In genomic region chr16:69187387-69187890, GRCh38 we compare ENCODE assay signal across 8 cellular contexts. TPM values are rescaled to one million over a fixed set of nuclear protein-coding genes. Genes with fewer than 3 reads are reported as not detected.
DNase-seq lines count a peak whose midpoint lies in the region; ATAC-seq and TF ChIP-seq lines count a peak whose summit lies in the region.

No MANE protein-coding gene starts in this region.

- H3K27ac Mint-ChIP-seq in WTC11, result no peak overlapping the region
- H3K27ac Mint-ChIP-seq in central memory CD8-positive, alpha-beta T cell (ENCODE audit: low read depth), result peak overlapping the region; percentile 96

- peaks cover 5% of the 10 kb centered on the region for H3K36me3 Mint-ChIP-seq in WTC11
- peaks cover 12% of the 10 kb centered on the region for H3K36me3 Mint-ChIP-seq in central memory CD8-positive, alpha-beta T cell (ENCODE audit: insufficient read depth)

- ATAC-seq in GM19324 (IDR thresholded peaks at IDR 0.05; ENCODE audit: low FRiP score, unreplicated experiment) (peak; percentile 43), HG03460 (IDR thresholded peaks at IDR 0.05; ENCODE audit: unreplicated experiment) (peak; percentile 15), WTC11 (peak; percentile 25), left colon (peak; percentile 48), HG03469 (IDR thresholded peaks at IDR 0.05; ENCODE audit: unreplicated experiment) (no peak)
- ATAC-seq in central memory CD8-positive, alpha-beta T cell (replicated peaks; ENCODE audit: extremely low read depth, poor library complexity, severe bottlenecking), result peak; percentile 15

- intact Hi-C loops in left colon (cut with DNase I, micrococcal nuclease), result no loop called here

- POLR2A ChIA-PET in WTC11 (lab: Charles Lee), result interaction anchor here (0.6 to 1.2 kb wide), 3 partner anchors 21 to 56 kb away, joined by 3 to 6 read pairs (median 4); no protein-coding TSS in a partner anchor

- H3K27me3 Mint-ChIP-seq in WTC11 (ENCODE audit: low read depth), result no peaks in the 10 kb centered on the region
- no peaks in the 10 kb centered on the region for H3K27me3 Mint-ChIP-seq in central memory CD8-positive, alpha-beta T cell

- peak in 9 of 14 donors; percentile 16 to 65 (median 44) for DNase-seq in C1 segment of cervical spinal cord (lab: John Stamatoyannopoulos, UW)
- peak; percentile 41 for DNase-seq in WTC11 (ENCODE audit: low spot score)
- DNase-seq in central memory CD8-positive, alpha-beta T cell (ENCODE audit: low spot score in 2 of 2), result peak; percentile 16 to 18
- DNase-seq in left colon, result peak in 1 of 2 donors; percentile 69
- peak; percentile 28 to 41 for DNase-seq in stimulated activated CD4-positive, alpha-beta T cell treated with anti-CD3 and anti-CD28 coated beads, Interleukin-2, amount 100 ng/mL, for 48 hours

- CTCF ChIA-PET in WTC11 (lab: Charles Lee), result interaction anchor here (0.7 to 2.6 kb wide), 3 partner anchors 38 to 597 kb away, joined by 3 to 18 read pairs (median 4); no protein-coding TSS in a partner anchor

- no peak for TF ChIP-seq CTCF in WTC11 (IDR thresholded peaks at IDR 0.05)

- H3K9me3 Mint-ChIP-seq in WTC11, result no peaks in the 10 kb centered on the region
- H3K9me3 Mint-ChIP-seq in central memory CD8-positive, alpha-beta T cell, result no peaks in the 10 kb centered on the region

- peak overlapping the region; percentile 77 for H3K4me3 Mint-ChIP-seq in WTC11
- H3K4me3 Mint-ChIP-seq in central memory CD8-positive, alpha-beta T cell, result peak overlapping the region; percentile 100

- peaks cover 24% of the 10 kb centered on the region for H3K4me1 Mint-ChIP-seq in WTC11
- peaks cover 48% of the 10 kb centered on the region for H3K4me1 Mint-ChIP-seq in central memory CD8-positive, alpha-beta T cell

TF ChIP-seq in WTC11, 78 proteins besides CTCF, POLR2A, EP300 and RAD21:
- TF ChIP-seq ATF6 (CRISPR knock-in tag; IDR thresholded peaks at IDR 0.05), result no peak
- TF ChIP-seq ETV6 (CRISPR knock-in tag; IDR thresholded peaks at IDR 0.05), result no peak
- TF ChIP-seq ZNF219 (CRISPR knock-in tag; IDR thresholded peaks at IDR 0.05; ENCODE audit: borderline replicate concordance), result no peak
- TF ChIP-seq NFYB (CRISPR knock-in tag; conservative IDR thresholded peaks at IDR 0.05; ENCODE audit: low read depth), result no peak
- no peak for TF ChIP-seq ZMAT4 (CRISPR knock-in tag; IDR thresholded peaks at IDR 0.05)
- TF ChIP-seq ESRRA (CRISPR knock-in tag; IDR thresholded peaks at IDR 0.05; ENCODE audit: borderline replicate concordance), result 0 out of 2 replicates have a peak, but pooled peaks have one; percentile 13
TF ChIP-seq in WTC11: peak in this region for 1.

RNA-seq across cellular contexts. Expression of gene SNTB2, which starts 0.5 kb away (rescaled TPM):
- total RNA-seq in WTC11 (2021), result 21.0 to 23.7 TPM (median 23.7 TPM) in 3 replicates
- 10 to 100 TPM; 32.0 to 33.8 TPM for total RNA-seq in left colon

RNA-seq across cellular contexts. Expression of gene UTP4, which starts 55.0 kb away (rescaled TPM):
- 71.0 to 85.7 TPM (median 74.4 TPM) in 3 replicates for total RNA-seq in WTC11 (2021)
- 10 to 100 TPM; 20.8 to 22.9 TPM for total RNA-seq in left colon

RNA-seq across cellular contexts. Expression of gene CHTF8, which starts 55.1 kb away (rescaled TPM):
- total RNA-seq in WTC11 (2021) (115 to 134 TPM (median 132 TPM) in 3 replicates), left colon (10 to 100 TPM; 84.4 to 90.3 TPM)
